26 cellular contexts compared by ENCODE assay signal in genomic region chr22:25636323-25636722, GRCh38.
"Had no signal": no experiment of that assay in that cellular context is flagged by ENCODE, and none has a peak within 500 bp of the region (broad histone marks: within the 10 kb centered on the region; RNA-seq: fewer than 3 reads in every experiment).

No MANE protein-coding gene starts in this region.

- H3K27ac ChIP-seq: epithelial cell of prostate, gastrocnemius medialis, neural progenitor cell, psoas muscle, skin epidermis, spleen, thyroid gland, vagina had no signal

- FAIRE-seq: colon, kidney had no signal

- H3K27me3 ChIP-seq: dorsolateral prefrontal cortex, gastrocnemius medialis, neural progenitor cell, spleen, thyroid gland, vagina had no signal

- H3K4me3 ChIP-seq: dorsolateral prefrontal cortex, gastrocnemius medialis, neural progenitor cell, psoas muscle, skin epidermis, spleen, thyroid gland, vagina had no signal

- H3K27me3 Mint-ChIP-seq: stimulated activated naive B cell treated with anti-CD40 and anti-IgM and Interleukin-4, amounts not matched to agents 10 μg/mL and 1 μg/mL and 100 μg/mL, for 72 hours; stimulated activated naive CD8-positive, alpha-beta T cell treated with anti-CD3 and anti-CD28 coated beads, Interleukin-15, amount 100 ng/mL, for 72 hours had no signal

- H3K27ac Mint-ChIP-seq: endodermal cell; naive thymus-derived CD4-positive, alpha-beta T cell; nephron; neural progenitor cell; stimulated activated naive B cell treated with anti-CD40 and anti-IgM and Interleukin-4, amounts not matched to agents 10 μg/mL and 1 μg/mL and 100 μg/mL, for 72 hours; stimulated activated naive CD8-positive, alpha-beta T cell treated with anti-CD3 and anti-CD28 coated beads, Interleukin-15, amount 100 ng/mL, for 72 hours had no signal

- H3K9me3 ChIP-seq: gastrocnemius medialis, thyroid gland, vagina had no signal

- H3K36me3 ChIP-seq: gastrocnemius medialis, neural progenitor cell, thyroid gland, vagina had no signal

- H3K4me1 Mint-ChIP-seq: nephron, neural progenitor cell had no signal

- H3K4me3 Mint-ChIP-seq: endodermal cell; naive thymus-derived CD4-positive, alpha-beta T cell; nephron; neural progenitor cell; stimulated activated naive B cell treated with anti-CD40 and anti-IgM and Interleukin-4, amounts not matched to agents 10 μg/mL and 1 μg/mL and 100 μg/mL, for 72 hours; stimulated activated naive CD8-positive, alpha-beta T cell treated with anti-CD3 and anti-CD28 coated beads, Interleukin-15, amount 100 ng/mL, for 72 hours had no signal

- H3K4me1 ChIP-seq: gastrocnemius medialis, psoas muscle, thyroid gland, vagina had no signal

- ATAC-seq: esophagus mucosa; gastrocnemius medialis; left lobe of liver; naive thymus-derived CD4-positive, alpha-beta T cell; psoas muscle; right cardiac atrium; stimulated activated naive B cell treated with anti-CD40 and anti-IgM and Interleukin-4, amounts not matched to agents 10 μg/mL and 1 μg/mL and 100 μg/mL, for 72 hours; stimulated activated naive CD8-positive, alpha-beta T cell treated with anti-CD3 and anti-CD28 coated beads, Interleukin-15, amount 100 ng/mL, for 72 hours had no signal

- H3K9me3 Mint-ChIP-seq: neural progenitor cell had no signal

- DNase-seq: dorsolateral prefrontal cortex; effector CD4-positive, alpha-beta T cell; endodermal cell; foreskin fibroblast; gastrocnemius medialis; head of caudate nucleus; kidney; mesendoderm; midbrain; naive thymus-derived CD4-positive, alpha-beta T cell; psoas muscle; right cardiac atrium; spleen; stimulated activated CD4-positive, alpha-beta T cell treated with anti-CD3 and anti-CD28 coated beads, Interleukin-4, amount 100 ng/mL, for 4 hours; stimulated activated naive B cell treated with anti-CD40 and anti-IgM and Interleukin-4, amounts not matched to agents 10 μg/mL and 1 μg/mL and 100 μg/mL, for 72 hours; stimulated activated naive CD8-positive, alpha-beta T cell treated with anti-CD3 and anti-CD28 coated beads, Interleukin-15, amount 100 ng/mL, for 72 hours; thyroid gland; trophoblast cell had no signal
